In genomic region chr2:184137955-184138354, GRCh38 we compare ENCODE assay signal across 29 cellular contexts.
"Had no signal": no experiment of that assay in that cellular context is flagged by ENCODE, and none has a peak within 500 bp of the region (broad histone marks: within the 10 kb centered on the region; RNA-seq: fewer than 3 reads in every experiment).

No MANE protein-coding gene starts in this region.

- H3K4me1 Mint-ChIP-seq: activated CD4-positive, alpha-beta T cell treated with anti-CD3 and anti-CD28 coated beads, Interleukin-2, amount 10 ng/mL, durations not matched to agents 7 days and 5 days; activated T-helper 17 cell treated with anti-CD3 and anti-CD28 coated beads, Interleukin-2, amount 50 U/mL, for 72 hours had no signal

- H3K9me2 ChIP-seq: SK-N-SH had no signal

- H3K9me3 ChIP-seq: Peyer's patch, SK-N-SH had no signal

- H3K27me3 Mint-ChIP-seq: activated CD4-positive, alpha-beta memory T cell treated with anti-CD3 and anti-CD28 coated beads for 36 hours; activated CD4-positive, alpha-beta T cell treated with anti-CD3 and anti-CD28 coated beads, Interleukin-2, amount 10 ng/mL, durations not matched to agents 7 days and 5 days; activated naive CD8-positive, alpha-beta T cell; activated T-helper 17 cell treated with anti-CD3 and anti-CD28 coated beads, Interleukin-2, amount 50 U/mL, for 72 hours had no signal

- H3K27ac ChIP-seq: brain microvascular endothelial cell, cardiac muscle cell, Peyer's patch, RWPE1, SJCRH30, VCaP had no signal

- ATAC-seq: activated T-helper 17 cell treated with anti-CD3 and anti-CD28 coated beads, Interleukin-2, amount 50 U/mL, for 72 hours had no signal

- H3K27ac Mint-ChIP-seq: activated CD4-positive, alpha-beta memory T cell treated with anti-CD3 and anti-CD28 coated beads for 36 hours; activated CD4-positive, alpha-beta T cell treated with anti-CD3 and anti-CD28 coated beads, Interleukin-2, amount 10 ng/mL, durations not matched to agents 7 days and 5 days; activated naive CD4-positive, alpha-beta T cell treated with anti-CD3 and anti-CD28 coated beads for 36 hours; activated naive CD8-positive, alpha-beta T cell; activated T-helper 17 cell treated with anti-CD3 and anti-CD28 coated beads, Interleukin-2, amount 50 U/mL, for 72 hours had no signal

- H3K9ac ChIP-seq: SK-N-SH had no signal

- H3K4me1 ChIP-seq: Peyer's patch, SJCRH30 had no signal

- H3K4me3 Mint-ChIP-seq: activated CD4-positive, alpha-beta memory T cell treated with anti-CD3 and anti-CD28 coated beads for 36 hours; activated CD4-positive, alpha-beta T cell treated with anti-CD3 and anti-CD28 coated beads, Interleukin-2, amount 10 ng/mL, durations not matched to agents 7 days and 5 days; activated naive CD4-positive, alpha-beta T cell treated with anti-CD3 and anti-CD28 coated beads for 36 hours; activated naive CD8-positive, alpha-beta T cell; activated T-helper 17 cell treated with anti-CD3 and anti-CD28 coated beads, Interleukin-2, amount 50 U/mL, for 72 hours had no signal

- H3K27me3 ChIP-seq: brain microvascular endothelial cell, cardiac muscle cell, Peyer's patch, SJCRH30 had no signal

- H3K4me2 ChIP-seq: SK-N-SH had no signal

- H3K36me3 Mint-ChIP-seq: activated CD4-positive, alpha-beta memory T cell treated with anti-CD3 and anti-CD28 coated beads for 36 hours; activated naive CD8-positive, alpha-beta T cell had no signal

- H3K36me3 ChIP-seq: brain microvascular endothelial cell, cardiac muscle cell, Peyer's patch, SJCRH30 had no signal

- H3K4me3 ChIP-seq: cardiac muscle cell, Peyer's patch, SJCRH30 had no signal

- DNase-seq: activated CD4-positive, alpha-beta memory T cell treated with anti-CD3 and anti-CD28 coated beads for 36 hours; activated CD4-positive, alpha-beta T cell treated with anti-CD3 and anti-CD28 coated beads, Interleukin-2, amount 10 ng/mL, durations not matched to agents 7 days and 5 days; activated CD4-positive, CD25-positive, alpha-beta regulatory T cell; activated CD8-positive, alpha-beta memory T cell treated with anti-CD3 and anti-CD28 coated beads for 24 hours; activated gamma-delta T cell; activated naive CD4-positive, alpha-beta T cell treated with anti-CD3 and anti-CD28 coated beads for 36 hours; activated T-cell treated with anti-CD3 and anti-CD28 coated beads for 4 hours; activated T-cell treated with anti-CD3 and anti-CD28 coated beads, Interleukin-2, amount 50 U/mL, for 48 hours; amygdala; brain microvascular endothelial cell; IMR-90; KG1; NCI-H1092; NCI-H1436; NCI-H187 treated with DMSO at 0.1 percent for 48 hours; NCI-H2081 treated with DMSO at 0.1 percent for 48 hours; NCI-H2171 treated with DMSO at 0.1 percent for 48 hours; NCI-H226; NCI-H510A treated with DMSO at 0.1 percent for 48 hours; Peyer's patch; Right ventricle myocardium superior; SJCRH30; SK-N-SH; T-helper 1 cell had no signal
